Comparison of ENCODE assay signal across 8 cellular contexts in the genomic region with DNA sequence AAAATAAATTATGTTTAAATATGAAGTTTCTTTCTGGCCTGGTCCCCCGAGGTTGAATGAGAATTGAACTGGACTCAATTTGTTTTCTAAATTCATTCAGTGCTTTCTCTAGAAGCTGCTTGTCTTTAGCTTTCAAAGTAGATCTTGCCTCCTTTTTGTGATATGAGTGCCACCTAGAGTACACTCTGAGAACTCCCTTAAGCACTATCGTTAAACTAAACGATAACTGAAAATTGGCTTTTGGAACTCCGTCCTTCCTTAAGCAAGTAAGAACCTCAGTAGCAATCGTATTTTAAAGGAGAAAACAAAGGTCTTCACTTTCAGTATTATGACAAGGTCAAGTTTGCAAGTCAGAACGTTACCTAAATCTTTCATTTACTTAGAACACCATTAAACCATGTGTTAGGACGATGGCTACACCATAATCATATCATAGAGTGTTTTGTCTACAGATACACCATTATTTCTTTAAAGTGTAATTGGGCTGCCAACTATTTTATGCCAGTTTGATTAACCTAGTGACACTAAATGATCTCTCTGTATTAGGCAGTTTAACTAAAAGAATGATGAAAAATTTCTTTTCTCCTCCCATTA.
DNase-seq lines count a peak whose midpoint lies in the region; ATAC-seq and TF ChIP-seq lines count a peak whose summit lies in the region.

No MANE protein-coding gene starts in this region.

- DNase-seq in BE2C (peak; percentile 12), NCI-H2171 treated with DMSO at 0.1 percent for 48 hours (lab: John Stamatoyannopoulos, UW) (peak; percentile 86), glomerular visceral epithelial cell (ENCODE audit: extremely low spot score) (peak; percentile 45), skeletal muscle cell (ENCODE audit: low read depth) (peak; percentile 8)
- DNase-seq in activated T-cell treated with anti-CD3 and anti-CD28 coated beads, Interleukin-2, amount 50 U/mL, for 1 hour: no peak

- peaks cover 19% of the 10 kb centered on the region; the same call in 1 of the 2 replicates for H3K27me3 ChIP-seq in BE2C

- no peaks in the 10 kb centered on the region for H3K36me3 ChIP-seq in BE2C

- H3K4me3 ChIP-seq in BE2C (ENCODE audit: low read depth, low read length) (no peak overlapping the region), WI38 (ENCODE audit: low read depth, low read length) (no peak overlapping the region), skeletal muscle cell (ENCODE audit: low read depth, low read length) (no peak overlapping the region)

- peak; percentile 87 for TF ChIP-seq CTCF in BE2C (IDR thresholded peaks at IDR 0.05; ENCODE audit: low read depth, low read length)
- peak; percentile 46; the same call in 1 of the 2 replicates for TF ChIP-seq CTCF in WI38 (IDR thresholded peaks at IDR 0.05; ENCODE audit: low read depth, low read length)

- peak; percentile 58 for ATAC-seq in GM18508 (IDR thresholded peaks at IDR 0.05; ENCODE audit: insufficient read depth, unreplicated experiment)
- peak; percentile 67 for ATAC-seq in HG03103 (IDR thresholded peaks at IDR 0.05; ENCODE audit: low read depth, unreplicated experiment)

- H3K4me1 ChIP-seq in BE2C: no peaks in the 10 kb centered on the region

- no peaks in the 10 kb centered on the region for H3K9me3 ChIP-seq in BE2C
